ENCODE assay signal across 8 cellular contexts in genomic region chr19:40818480-40819399, GRCh38. TPM values are rescaled to one million over a fixed set of nuclear protein-coding genes. Genes with fewer than 3 reads are reported as not detected.
DNase-seq lines count a peak whose midpoint lies in the region; ATAC-seq and TF ChIP-seq lines count a peak whose summit lies in the region.
"Not testable (repeated sequence)": the region's sequence is repeated elsewhere in the genome, so short reads cannot be mapped to it uniquely, and the experiment has no call there.

No MANE protein-coding gene starts in this region.

- H3K36me3 ChIP-seq in CD8-positive, alpha-beta memory T cell (ENCODE audit: insufficient read depth, low read length); neuron (ENCODE audit: insufficient read depth, low read length): not testable (repeated sequence)

- H3K36me3 Mint-ChIP-seq in CD8-positive, alpha-beta memory T cell; activated CD4-positive, alpha-beta T cell treated with anti-CD3 and anti-CD28 coated beads for 36 hours (ENCODE audit: low read depth): not testable (repeated sequence)

- peak overlapping the region; percentile 60 to 90 (median 86) for H3K4me3 Mint-ChIP-seq in CD8-positive, alpha-beta memory T cell
- H3K4me3 Mint-ChIP-seq in activated CD4-positive, alpha-beta T cell treated with anti-CD3 and anti-CD28 coated beads for 36 hours: peak overlapping the region; percentile 65

- peak; percentile 69 to 82 (median 72) for DNase-seq in CD8-positive, alpha-beta memory T cell
- not testable (repeated sequence) for DNase-seq in HFF-Myc (ENCODE audit: extremely low read depth, low read depth); astrocyte of the cerebellum (ENCODE audit: low read depth)
- DNase-seq in NCI-H460 (ENCODE audit: extremely low read depth, low read depth) (peak; percentile 26), cardiac septum (ENCODE audit: low spot score) (peak; percentile 87)
- peak; percentile 89 for DNase-seq in activated CD4-positive, alpha-beta T cell treated with anti-CD3 and anti-CD28 coated beads for 36 hours
- DNase-seq in stimulated activated CD8-positive, alpha-beta memory T cell treated with anti-CD3 and anti-CD28 coated beads, Interleukin-4, amount 100 ng/mL, for 24 hours (ENCODE audit: low read depth): peak; percentile 65

- H3K4me1 Mint-ChIP-seq in CD8-positive, alpha-beta memory T cell: peaks cover 21 to 33% (median 26%) of the 10 kb centered on the region in 3 donors
- H3K4me1 Mint-ChIP-seq in activated CD4-positive, alpha-beta T cell treated with anti-CD3 and anti-CD28 coated beads for 36 hours: peaks cover 27% of the 10 kb centered on the region

- H3K27ac ChIP-seq in CD8-positive, alpha-beta memory T cell (ENCODE audit: low read depth, low read length): peak overlapping the region; percentile 31

- TF ChIP-seq CTCF in HFF-Myc (IDR thresholded peaks at IDR 0.05; ENCODE audit: low read depth, low read length, missing control alignments) (peak; percentile 36), astrocyte of the cerebellum (IDR thresholded peaks at IDR 0.05; ENCODE audit: low read depth, low read length, missing control alignments) (peak; percentile 18)

- H3K27me3 ChIP-seq in CD8-positive, alpha-beta memory T cell (ENCODE audit: insufficient read depth, low read length, poor library complexity, severe bottlenecking); neuron (ENCODE audit: insufficient read depth, low read length): not testable (repeated sequence)

- peaks cover 19% of the 10 kb centered on the region for H3K4me1 ChIP-seq in CD8-positive, alpha-beta memory T cell (ENCODE audit: insufficient read depth, low read length)
- H3K4me1 ChIP-seq in neuron (ENCODE audit: insufficient read depth, low read length): not testable (repeated sequence)

- peak overlapping the region; percentile 12 to 97 (median 92) for H3K27ac Mint-ChIP-seq in CD8-positive, alpha-beta memory T cell
- H3K27ac Mint-ChIP-seq in activated CD4-positive, alpha-beta T cell treated with anti-CD3 and anti-CD28 coated beads for 36 hours: peak overlapping the region; percentile 37

- ATAC-seq in activated CD4-positive, alpha-beta T cell treated with anti-CD3 and anti-CD28 coated beads for 36 hours: peak; percentile 97

- not testable (repeated sequence) for H2AFZ ChIP-seq in neuron (ENCODE audit: low read depth, low read length)

- in situ Hi-C loops in astrocyte of the cerebellum (cut with HindIII; ENCODE audit: low sequenced_read_pairs): not testable (repeated sequence)

- H3K27me3 Mint-ChIP-seq in CD8-positive, alpha-beta memory T cell; activated CD4-positive, alpha-beta T cell treated with anti-CD3 and anti-CD28 coated beads for 36 hours: not testable (repeated sequence)

- POLR2A ChIA-PET in CD8-positive, alpha-beta memory T cell (lab: Charles Lee): interaction anchor here (1.0 to 1.6 kb wide), 3 partner anchors 14 to 156 kb away, joined by 3 to 7 read pairs (median 3); no protein-coding TSS in a partner anchor
- POLR2A ChIA-PET in activated CD4-positive, alpha-beta T cell treated with anti-CD3 and anti-CD28 coated beads for 36 hours (lab: Charles Lee): not testable (repeated sequence)

- intact Hi-C loops in activated CD4-positive, alpha-beta T cell treated with anti-CD3 and anti-CD28 coated beads for 36 hours (cut with DNase I, micrococcal nuclease): loop anchor here (1.0 kb wide), 4 partner anchors 74 to 156 kb away; no protein-coding TSS in a partner anchor
- intact Hi-C loops in cardiac septum (cut with DNase I): loop anchor here (2.0 kb wide), 1 partner anchor 156 kb away; no protein-coding TSS in a partner anchor

- not testable (repeated sequence) for H3K9me3 Mint-ChIP-seq in CD8-positive, alpha-beta memory T cell; activated CD4-positive, alpha-beta T cell treated with anti-CD3 and anti-CD28 coated beads for 36 hours (ENCODE audit: low read depth)

- H3K4me3 ChIP-seq in CD8-positive, alpha-beta memory T cell (ENCODE audit: low read length): peak overlapping the region; percentile 61
- not testable (repeated sequence) for H3K4me3 ChIP-seq in HFF-Myc (replicated peaks; ENCODE audit: low read depth, low read length); astrocyte of the cerebellum (ENCODE audit: low read depth, low read length)
- H3K4me3 ChIP-seq in neuron (ENCODE audit: low read length): peak overlapping the region; percentile 44

- CTCF ChIA-PET in CD8-positive, alpha-beta memory T cell (lab: Charles Lee): interaction anchor here (1.0 to 3.6 kb wide), 17 partner anchors 11 to 325 kb away, joined by 3 to 46 read pairs (median 4); partner anchors contain the start of genes ACTMAP, COQ8B, EGLN2 and ITPKC
- CTCF ChIA-PET in activated CD4-positive, alpha-beta T cell treated with anti-CD3 and anti-CD28 coated beads for 36 hours (lab: Charles Lee): interaction anchor here (0.6 to 3.0 kb wide), 15 partner anchors 11 to 325 kb away, joined by 3 to 50 read pairs (median 4); partner anchors contain the start of genes ACTMAP, EGLN2 and RAB4B

- not testable (repeated sequence) for H3K9me3 ChIP-seq in CD8-positive, alpha-beta memory T cell (ENCODE audit: low read length); neuron (ENCODE audit: low read length)

RNA-seq across cellular contexts. Expression of gene EGLN2, which starts 19.7 kb away (rescaled TPM):
- total RNA-seq in CD8-positive, alpha-beta memory T cell: 100 to 1,000 TPM; 101 to 103 TPM
- 174 TPM for polyA plus RNA-seq in CD8-positive, alpha-beta memory T cell
- 20.7 and 25.0 TPM in 2 replicates for total RNA-seq in NCI-H460 (2014; rRNA removed; shearing (Covaris generic))
- polyA plus RNA-seq in NCI-H460 (2014; cell fraction: nucleus; rRNA removed): 49.9 and 55.3 TPM in 2 replicates
- 10 to 100 TPM; 85.6 to 86.6 TPM for total RNA-seq in activated CD4-positive, alpha-beta T cell treated with anti-CD3 and anti-CD28 coated beads for 36 hours
- total RNA-seq in cardiac septum: 48.4 TPM

RNA-seq across cellular contexts. Expression of gene CYP2A6, which starts 31.5 kb away (rescaled TPM):
- not detected for total RNA-seq in CD8-positive, alpha-beta memory T cell
- polyA plus RNA-seq in CD8-positive, alpha-beta memory T cell: not detected
- total RNA-seq in NCI-H460 (2014; rRNA removed; shearing (Covaris generic)): not detected in 2 replicates
- not detected in 2 replicates for polyA plus RNA-seq in NCI-H460 (2014; cell fraction: nucleus; rRNA removed)
- total RNA-seq in activated CD4-positive, alpha-beta T cell treated with anti-CD3 and anti-CD28 coated beads for 36 hours: not detected
- not detected for total RNA-seq in cardiac septum

RNA-seq across cellular contexts. Expression of gene RAB4B, which starts 40.7 kb away (rescaled TPM):
- 10 to 100 TPM; 24.2 to 27.2 TPM for total RNA-seq in CD8-positive, alpha-beta memory T cell
- 95.2 TPM for polyA plus RNA-seq in CD8-positive, alpha-beta memory T cell
- total RNA-seq in NCI-H460 (2014; rRNA removed; shearing (Covaris generic)): 7.4 and 9.7 TPM in 2 replicates
- polyA plus RNA-seq in NCI-H460 (2014; cell fraction: nucleus; rRNA removed): 11.3 and 14.8 TPM in 2 replicates
- total RNA-seq in activated CD4-positive, alpha-beta T cell treated with anti-CD3 and anti-CD28 coated beads for 36 hours: 10 to 100 TPM; 26.4 to 33.7 TPM
- 16.9 TPM for total RNA-seq in cardiac septum

RNA-seq across cellular contexts. Expression of gene MIA, which starts 43.4 kb away (rescaled TPM):
- 1 to 10 TPM in 1 of 2 experiments, under 1 TPM in 1; 0.89 to 1.1 TPM for total RNA-seq in CD8-positive, alpha-beta memory T cell
- not detected for polyA plus RNA-seq in CD8-positive, alpha-beta memory T cell
- total RNA-seq in NCI-H460 (2014; rRNA removed; shearing (Covaris generic)): not detected in 2 replicates
- polyA plus RNA-seq in NCI-H460 (2014; cell fraction: nucleus; rRNA removed): not detected in 2 replicates
- total RNA-seq in activated CD4-positive, alpha-beta T cell treated with anti-CD3 and anti-CD28 coated beads for 36 hours: under 1 TPM in 1 of 2 experiments, not detected in 1; 0.57 TPM
- total RNA-seq in cardiac septum: 1.00 TPM
